Comparison of ENCODE assay signal across 8 cellular contexts in genomic region chr1:208245185-208245705, GRCh38. TPM values are rescaled to one million over a fixed set of nuclear protein-coding genes. Genes with fewer than 3 reads are reported as not detected.
DNase-seq lines count a peak whose midpoint lies in the region; ATAC-seq and TF ChIP-seq lines count a peak whose summit lies in the region.

No MANE protein-coding gene starts in this region.

- DNase-seq in AG08395 (ENCODE audit: low spot score) = peak; percentile 87
- DNase-seq in NCI-H524 treated with DMSO at 0.1 percent for 48 hours (lab: John Stamatoyannopoulos, UW) = peak; percentile 61
- DNase-seq in activated CD4-positive, alpha-beta T cell treated with anti-CD3 and anti-CD28 coated beads, Interleukin-2, amount 50 U/mL, for 24 hours (ENCODE audit: low read depth in 1 of 2, low spot score in 1 of 2) = peak; percentile 39 to 69
- DNase-seq in dorsolateral prefrontal cortex = peak; percentile 65 to 96 (median 86)
- peak; percentile 87 to 93 (median 88) for DNase-seq in right lobe of liver
- DNase-seq in stimulated activated CD4-positive, alpha-beta T cell treated with anti-CD3 and anti-CD28 coated beads, Interleukin-4, amount 100 ng/mL, for 24 hours = peak; percentile 83

- intact Hi-C loops in dorsolateral prefrontal cortex (cut with DNase I) (loop anchor here (2.0 to 5.0 kb wide), 2 partner anchors 148 to 222 kb away; no protein-coding TSS in a partner anchor), right lobe of liver (cut with DNase I) (loop anchor here in 1 of 2 donors (10.0 kb wide), 2 partner anchors 120 to 210 kb away; no protein-coding TSS in a partner anchor)

- peaks cover 0 to 23% (median 7%) of the 10 kb centered on the region in 4 donors for H3K4me1 ChIP-seq in right lobe of liver

- H3K27ac ChIP-seq in dorsolateral prefrontal cortex (peak overlapping the region in 54 of 59 donors; percentile 14 to 96 (median 88)), right lobe of liver (peak overlapping the region; percentile 63 to 86 (median 71))

- H3K9me3 ChIP-seq in right lobe of liver = no peaks in the 10 kb centered on the region

- H3K27me3 ChIP-seq in dorsolateral prefrontal cortex (peaks cover 0 to 26% (median 0%) of the 10 kb centered on the region in 45 donors), right lobe of liver (no peaks in the 10 kb centered on the region)

- 4% methylated on average over 21 of the region's 22 CpGs for WGBS in right lobe of liver (ENCODE audit: insufficient coverage, low coverage, low lambda C conversion rate, missing lambda C conversion rate)

- H3K36me3 ChIP-seq in right lobe of liver = no peaks in the 10 kb centered on the region

- H3K4me3 ChIP-seq in dorsolateral prefrontal cortex (peak overlapping the region; percentile 57 to 90 (median 79)), right lobe of liver (peak overlapping the region in 2 of 3 donors; percentile 83 to 88)

- TF ChIP-seq CTCF in dorsolateral prefrontal cortex (IDR thresholded peaks at IDR 0.05 in 54 of 56, conservative IDR thresholded peaks at IDR 0.05 in 2 of 56; ENCODE audit: low read depth in 1 of 56, partially characterized antibody in 56 of 56) (peak; percentile 75 to 95 (median 90)), right lobe of liver (IDR thresholded peaks at IDR 0.05) (peak; percentile 82 to 91 (median 86))

- TF ChIP-seq POLR2A in right lobe of liver (IDR thresholded peaks at IDR 0.05) = no peak

- peak; percentile 67 for ATAC-seq in GM18870 (IDR thresholded peaks at IDR 0.05; ENCODE audit: unreplicated experiment)
- peak; percentile 62 for ATAC-seq in HG03457 (IDR thresholded peaks at IDR 0.05; ENCODE audit: unreplicated experiment)
- ATAC-seq in right lobe of liver = peak; percentile 75 to 78 (median 76)

RNA-seq across cellular contexts. Expression of gene PLXNA2, which starts 1.1 kb away (rescaled TPM):
- total RNA-seq in dorsolateral prefrontal cortex (100 to 1,000 TPM in 36 of 120 experiments, 10 to 100 TPM in 84; 39.8 to 132 (median 90.8) TPM), right lobe of liver (10 to 100 TPM in 2 of 6 experiments, 1 to 10 TPM in 4; 5.6 to 20.8 (median 9.3) TPM)

Comparison
In these comparisons a context has a peak if more than half of its experiments do, and no peak if none do; other contexts are left out.
1. Peak in every context shown above with its lines: DNase-seq, ATAC-seq, H3K4me3 ChIP-seq and H3K27ac ChIP-seq.